In genomic region chr17:4709794-4710692, GRCh38 we compare ENCODE assay signal across 8 cellular contexts. TPM values are rescaled to one million over a fixed set of nuclear protein-coding genes. Genes with fewer than 3 reads are reported as not detected.
A peak's percentile ranks its signal among the peaks of the same experiment; 100 is the strongest.
DNase-seq lines count a peak whose midpoint lies in the region; ATAC-seq and TF ChIP-seq lines count a peak whose summit lies in the region.

Gene ARRB2 (plus strand): TSS chr17:4710632. CDS start chr17:4710722, 90 bp downstream.

- H3K27ac Mint-ChIP-seq in WTC11 (peak within 1 kb of the TSS; percentile 98), immature natural killer cell (peak within 1 kb of the TSS; percentile 76 to 98 (median 92))

- H3K9me3 ChIP-seq in spleen, result no peaks in the 10 kb centered on the region

- H3K27me3 ChIP-seq in spleen (replicated peaks in 1 of 7), result no peaks in the 10 kb centered on the region

- DNase-seq in AG08396 (ENCODE audit: low spot score) (peak; percentile 100), NCI-H2227 treated with DMSO at 0.1 percent for 48 hours (lab: John Stamatoyannopoulos, UW) (peak; percentile 94), WTC11 (ENCODE audit: low spot score) (peak; percentile 95), cardiac fibroblast (ENCODE audit: low read depth in 2 of 2) (peak; percentile 98 to 99), immature natural killer cell (peak; percentile 98 to 99 (median 99)), spleen (peak; percentile 100)

- CTCF ChIA-PET in WTC11 (lab: Charles Lee), result interaction anchor here (0.6 to 2.6 kb wide), 21 partner anchors 10 to 258 kb away, joined by 3 to 17 read pairs (median 3); partner anchors contain the start of genes ALOX15, GLTPD2, MED11 and PLD2

- peak in 2 of 3 donors; percentile 42 to 78 for TF ChIP-seq POLR2A in spleen (IDR thresholded peaks at IDR 0.05)

- peak within 1 kb of the TSS; percentile 82 for H3K4me3 Mint-ChIP-seq in WTC11
- H3K4me3 Mint-ChIP-seq in immature natural killer cell, result peak within 1 kb of the TSS; percentile 95 to 98 (median 97)

- no peaks in the 10 kb centered on the region for H3K36me3 Mint-ChIP-seq in WTC11
- H3K36me3 Mint-ChIP-seq in immature natural killer cell, result no peaks in the 10 kb centered on the region

- H3K4me1 Mint-ChIP-seq in WTC11 (peaks cover 30% of the 10 kb centered on the region), immature natural killer cell (peaks cover 46 to 54% of the 10 kb centered on the region in 2 donors)

- H3K27ac ChIP-seq in spleen, result peak within 1 kb of the TSS; percentile 85 to 99 (median 95)

- TF ChIP-seq CTCF in WTC11 (IDR thresholded peaks at IDR 0.05) (no peak), cardiac fibroblast (IDR thresholded peaks at IDR 0.05; ENCODE audit: low read depth, low read length) (peak; percentile 68), spleen (IDR thresholded peaks at IDR 0.05 in 8 of 11, conservative IDR thresholded peaks at IDR 0.05 in 3 of 11) (peak; percentile 49 to 91 (median 80))

- intact Hi-C loops in spleen (cut with DNase I; ENCODE audit: low total_unique reads), result loop anchor here (10.0 kb wide), 2 partner anchors 85 to 175 kb away; partner anchors contain the start of gene PSMB6

- H3K27me3 Mint-ChIP-seq in WTC11 (ENCODE audit: low read depth) (peaks cover 7% of the 10 kb centered on the region), immature natural killer cell (ENCODE audit: low read depth in 3 of 3) (peaks cover 0 to 7% (median 7%) of the 10 kb centered on the region in 3 donors)

- H3K9me3 Mint-ChIP-seq in WTC11 (peaks cover 6% of the 10 kb centered on the region), immature natural killer cell (no peaks in the 10 kb centered on the region)

- peaks cover 22 to 59% (median 46%) of the 10 kb centered on the region in 6 donors for H3K4me1 ChIP-seq in spleen

- POLR2A ChIA-PET in WTC11 (lab: Charles Lee), result interaction anchor here (0.5 to 1.4 kb wide), 4 partner anchors 21 to 189 kb away, joined by 3 to 4 read pairs (median 4); partner anchors contain the start of genes C17orf107 and MED11

- H3K4me3 ChIP-seq in cardiac fibroblast (replicated peaks in 1 of 2; ENCODE audit: low read depth in 2 of 2, low read length in 2 of 2) (peak within 1 kb of the TSS; percentile 61 to 69), spleen (peak within 1 kb of the TSS; percentile 50 to 93 (median 70))

- WGBS in spleen, 5 donors, result 0 to 1% (median 0%) methylated on average over 43 to 67 of the region's 67 CpGs

- peak; percentile 70 for ATAC-seq in GM18907 (IDR thresholded peaks at IDR 0.05; ENCODE audit: unreplicated experiment)
- ATAC-seq in HG03159 (IDR thresholded peaks at IDR 0.05; ENCODE audit: unreplicated experiment), result peak; percentile 76
- ATAC-seq in WTC11, result peak; percentile 85

- H3K36me3 ChIP-seq in spleen, result peaks cover 0 to 16% (median 0%) of the 10 kb centered on the region in 6 donors

TF ChIP-seq in WTC11, 78 proteins besides CTCF, POLR2A, EP300 and RAD21 (continues in another document):
- TF ChIP-seq E2F4 (CRISPR knock-in tag; IDR thresholded peaks at IDR 0.05; ENCODE audit: borderline replicate concordance, low read depth) (no peak), ZNF232 (CRISPR knock-in tag; IDR thresholded peaks at IDR 0.05) (peak; percentile 38; the same call in 1 of the 2 replicates), STAT6 (CRISPR knock-in tag; conservative IDR thresholded peaks at IDR 0.05; ENCODE audit: low read depth) (0 out of 2 replicates have a peak, but pooled peaks have one; percentile 57), MAX (CRISPR knock-in tag; IDR thresholded peaks at IDR 0.05) (peak; percentile 65; the same call in 1 of the 2 replicates), PRDM15 (CRISPR knock-in tag; IDR thresholded peaks at IDR 0.05) (no peak), TP53 (CRISPR knock-in tag; IDR thresholded peaks at IDR 0.05) (0 out of 2 replicates have a peak, but pooled peaks have one; percentile 26), NFYB (CRISPR knock-in tag; conservative IDR thresholded peaks at IDR 0.05; ENCODE audit: low read depth) (peak; percentile 78), FOXP1 (CRISPR knock-in tag; IDR thresholded peaks at IDR 0.05; ENCODE audit: borderline replicate concordance) (peak; percentile 81), USF2 (CRISPR knock-in tag; IDR thresholded peaks at IDR 0.05) (peak; percentile 47; the same call in 1 of the 2 replicates), GABPB1 (CRISPR knock-in tag; IDR thresholded peaks at IDR 0.05) (peak; percentile 69; the same call in 1 of the 2 replicates), CDX4 (CRISPR knock-in tag; IDR thresholded peaks at IDR 0.05; ENCODE audit: borderline replicate concordance) (no peak), ELF4 (CRISPR knock-in tag; IDR thresholded peaks at IDR 0.05; ENCODE audit: low read depth) (no peak)

RNA-seq across cellular contexts. Expression of gene ARRB2, which starts in this region (rescaled TPM):
- 79.7 to 87.8 TPM (median 81.0 TPM) in 3 replicates for total RNA-seq in WTC11 (2021)
- polyA plus RNA-seq in immature natural killer cell, result 10 to 100 TPM; 46.0 to 70.9 (median 60.4) TPM
- 100 to 1,000 TPM; 117 to 416 (median 226) TPM for total RNA-seq in spleen
- polyA plus RNA-seq in spleen, result 100 to 1,000 TPM in 2 of 3 donors, 10 to 100 TPM in 1; 61.4 to 127 (median 120) TPM

Comparison
In these comparisons a context has a peak if more than half of its experiments do, and no peak if none do; other contexts are left out.
1. Peak in every context shown above with its lines: DNase-seq, ATAC-seq, H3K4me3 ChIP-seq and H3K27ac ChIP-seq.